1 cellular context compared by ENCODE assay signal in genomic region chr4:127965062-127965802, GRCh38.
A peak's percentile ranks its signal among the peaks of the same experiment; 100 is the strongest.
TF ChIP-seq lines count a peak whose summit lies in the region.

Gene ABHD18, plus strand, starts transcription at chr4:127965406. Its CDS starts 17,550 bp downstream, at chr4:127982956.
Gene MFSD8, minus strand, starts transcription at chr4:127965173. Its CDS starts 40 bp downstream, at chr4:127965133.

TF ChIP-seq in H1, 55 proteins besides CTCF, POLR2A, EP300 and RAD21:
- no peak for TF ChIP-seq BCL11A (IDR thresholded peaks at IDR 0.05; ENCODE audit: low read depth in 2 of 2, low read length in 2 of 2)
- TF ChIP-seq YY1 (IDR thresholded peaks at IDR 0.05; ENCODE audit: low read depth, low read length): peak; percentile 90
- TF ChIP-seq CHD2 (IDR thresholded peaks at IDR 0.05; ENCODE audit: low read length): peak; percentile 96
- TF ChIP-seq CBX8 (IDR thresholded peaks at IDR 0.05; ENCODE audit: borderline replicate concordance, low read depth, low read length): no peak
- TF ChIP-seq CHD7 (IDR thresholded peaks at IDR 0.05; ENCODE audit: insufficient replicate concordance, low read length): no peak
- no peak; the same call in 1 of the 2 replicates for TF ChIP-seq SP4 (IDR thresholded peaks at IDR 0.05; ENCODE audit: low read length)
- TF ChIP-seq SAP30 (IDR thresholded peaks at IDR 0.05; ENCODE audit: insufficient read depth, insufficient replicate concordance, low read length): peak; percentile 52
- TF ChIP-seq USF2 (IDR thresholded peaks at IDR 0.05; ENCODE audit: low read length): no peak; the same call in 1 of the 2 replicates
- TF ChIP-seq, protein P1, sequence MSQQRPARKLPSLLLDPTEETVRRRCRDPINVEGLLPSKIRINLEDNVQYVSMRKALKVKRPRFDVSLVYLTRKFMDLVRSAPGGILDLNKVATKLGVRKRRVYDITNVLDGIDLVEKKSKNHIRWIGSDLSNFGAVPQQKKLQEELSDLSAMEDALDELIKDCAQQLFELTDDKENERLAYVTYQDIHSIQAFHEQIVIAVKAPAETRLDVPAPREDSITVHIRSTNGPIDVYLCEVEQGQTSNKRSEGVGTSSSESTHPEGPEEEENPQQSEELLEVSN (IDR thresholded peaks at IDR 0.05): peak; percentile 73
- TF ChIP-seq GTF2F1 (IDR thresholded peaks at IDR 0.05; ENCODE audit: borderline replicate concordance, low read depth, low read length): no peak
- TF ChIP-seq HDAC2 (IDR thresholded peaks at IDR 0.05; ENCODE audit: borderline replicate concordance in 1 of 2, low read depth in 2 of 2, low read length in 2 of 2): 0 out of 4 replicates have a peak, but pooled peaks of 1 of the 2 experiments have one; percentile 61
- peak; percentile 52; the same call in 1 of the 2 replicates for TF ChIP-seq GABPA (IDR thresholded peaks at IDR 0.05; ENCODE audit: borderline replicate concordance, insufficient read depth, low read length)
- no peak for TF ChIP-seq ATF3 (IDR thresholded peaks at IDR 0.05; ENCODE audit: insufficient read depth, low read depth, low read length)
- TF ChIP-seq RXRA (IDR thresholded peaks at IDR 0.05; ENCODE audit: insufficient read depth, low read depth, low read length): no peak
- TF ChIP-seq TBP (IDR thresholded peaks at IDR 0.05; ENCODE audit: low read depth, low read length): no peak; the same call in 1 of the 2 replicates
- no peak for TF ChIP-seq RFX5 (IDR thresholded peaks at IDR 0.05; ENCODE audit: borderline replicate concordance, low read depth, low read length)
- no peak for TF ChIP-seq HDAC6 (IDR thresholded peaks at IDR 0.05; ENCODE audit: low read depth, low read length)
- no peak for TF ChIP-seq KDM1A (IDR thresholded peaks at IDR 0.05; ENCODE audit: borderline replicate concordance, low read length)
- TF ChIP-seq EGR1 (IDR thresholded peaks at IDR 0.05; ENCODE audit: borderline replicate concordance, low read depth, low read length): no peak
- peak; percentile 75 for TF ChIP-seq CREB1 (IDR thresholded peaks at IDR 0.05)
- TF ChIP-seq FOSL1 (IDR thresholded peaks at IDR 0.05; ENCODE audit: insufficient read depth, low read depth, low read length): no peak
- no peak for TF ChIP-seq NANOG (IDR thresholded peaks at IDR 0.05; ENCODE audit: insufficient read depth, low read depth, low read length, poor library complexity, severe bottlenecking)
- TF ChIP-seq EZH2 (IDR thresholded peaks at IDR 0.05; ENCODE audit: low read depth, low read length, severe bottlenecking): no peak
- 0 out of 2 replicates have a peak, but pooled peaks have one; percentile 31 for TF ChIP-seq TCF12 (IDR thresholded peaks at IDR 0.05; ENCODE audit: low read depth, low read length)
- 0 out of 2 replicates have a peak, but pooled peaks have one; percentile 90 for TF ChIP-seq RBBP5 (IDR thresholded peaks at IDR 0.05; ENCODE audit: borderline replicate concordance, low read depth, low read length)
- peak; percentile 86 for TF ChIP-seq BRCA1 (IDR thresholded peaks at IDR 0.05; ENCODE audit: low read depth, low read length)
- TF ChIP-seq RNF2 (IDR thresholded peaks at IDR 0.05; ENCODE audit: borderline replicate concordance, low read depth, low read length, missing control alignments, poor library complexity, severe bottlenecking): no peak
- TF ChIP-seq TAF1 (IDR thresholded peaks at IDR 0.05; ENCODE audit: low read depth, low read length): peak; percentile 72
- peak; percentile 6; the same call in 1 of the 2 replicates for TF ChIP-seq JUND (IDR thresholded peaks at IDR 0.05; ENCODE audit: low read length)
- no peak for TF ChIP-seq SP2 (IDR thresholded peaks at IDR 0.05; ENCODE audit: low read length)
- no peak for TF ChIP-seq CHD1 (IDR thresholded peaks at IDR 0.05; ENCODE audit: low read depth, low read length)
- TF ChIP-seq SIN3A (conservative IDR thresholded peaks at IDR 0.05 in 1 of 2, IDR thresholded peaks at IDR 0.05 in 1 of 2; ENCODE audit: low read depth in 1 of 2, low read length in 2 of 2): peak in 1 of 2 experiments; percentile 83; a peak in 1 of 4 replicates
- TF ChIP-seq CEBPB (IDR thresholded peaks at IDR 0.05; ENCODE audit: low read depth, low read length): no peak
- TF ChIP-seq POU5F1 (IDR thresholded peaks at IDR 0.05; ENCODE audit: low read depth, low read length): no peak
- TF ChIP-seq ZNF274 (IDR thresholded peaks at IDR 0.05; ENCODE audit: borderline replicate concordance, extremely low read depth, low read length): no peak
- no peak for TF ChIP-seq SRF (IDR thresholded peaks at IDR 0.05; ENCODE audit: low read depth, low read length)
- TF ChIP-seq SIX5 (IDR thresholded peaks at IDR 0.05; ENCODE audit: low read depth, low read length): no peak
- peak; percentile 81 for TF ChIP-seq POLR2AphosphoS5 (IDR thresholded peaks at IDR 0.05; ENCODE audit: low read depth, low read length)
- peak; percentile 92 for TF ChIP-seq TAF7 (optimal IDR thresholded peaks at IDR 0.05; ENCODE audit: borderline replicate concordance, low read depth, low read length)
- TF ChIP-seq KDM5A (IDR thresholded peaks at IDR 0.05; ENCODE audit: low read length): peak; percentile 83
- TF ChIP-seq TEAD4 (IDR thresholded peaks at IDR 0.05; ENCODE audit: low read depth, low read length): peak; percentile 57
- no peak for TF ChIP-seq ATF2 (IDR thresholded peaks at IDR 0.05; ENCODE audit: low read length)
- no peak for TF ChIP-seq SIRT6 (IDR thresholded peaks at IDR 0.05; ENCODE audit: low read length)
- TF ChIP-seq CBX5 (IDR thresholded peaks at IDR 0.05; ENCODE audit: low read depth, low read length): no peak
- no peak for TF ChIP-seq MAFK (IDR thresholded peaks at IDR 0.05; ENCODE audit: low read depth, low read length)
- TF ChIP-seq KDM4A (IDR thresholded peaks at IDR 0.05; ENCODE audit: low read depth, low read length, severe bottlenecking): peak; percentile 28
- peak; percentile 94 for TF ChIP-seq MAX (IDR thresholded peaks at IDR 0.05)
- no peak for TF ChIP-seq CTBP2 (IDR thresholded peaks at IDR 0.05; ENCODE audit: borderline replicate concordance, insufficient read depth, insufficient read length, low read length)
- TF ChIP-seq ASH2L (IDR thresholded peaks at IDR 0.05; ENCODE audit: low read length): peak; percentile 80
- peak; percentile 75 for TF ChIP-seq NRF1 (IDR thresholded peaks at IDR 0.05; ENCODE audit: low read depth, low read length)
- no peak for TF ChIP-seq BACH1 (IDR thresholded peaks at IDR 0.05; ENCODE audit: low read length)
- peak; percentile 91 for TF ChIP-seq PHF8 (conservative IDR thresholded peaks at IDR 0.05; ENCODE audit: low read depth, low read length)
- no peak for TF ChIP-seq SUZ12 (IDR thresholded peaks at IDR 0.05; ENCODE audit: low read length)
- TF ChIP-seq JUN (IDR thresholded peaks at IDR 0.05; ENCODE audit: low read depth, low read length): no peak
- peak; percentile 49; the same call in 1 of the 2 replicates for TF ChIP-seq SP1 (IDR thresholded peaks at IDR 0.05; ENCODE audit: low read depth, low read length)
